In genomic region chr20:23755131-23755611, GRCh38 we compare ENCODE assay signal across 19 cellular contexts. TPM values are rescaled to one million over a fixed set of nuclear protein-coding genes. Genes with fewer than 3 reads are reported as not detected.
DNase-seq lines count a peak whose midpoint lies in the region; ATAC-seq and TF ChIP-seq lines count a peak whose summit lies in the region.
"Not testable (repeated sequence)": the region's sequence is repeated elsewhere in the genome, so short reads cannot be mapped to it uniquely, and the experiment has no call there.
"Had no signal": no experiment of that assay in that cellular context is flagged by ENCODE, and none has a peak within 500 bp of the region (broad histone marks: within the 10 kb centered on the region; RNA-seq: fewer than 3 reads in every experiment).

No MANE protein-coding gene starts in this region.

- H3K4ac ChIP-seq in mesenchymal stem cell (ENCODE audit: low read depth in 1 of 2, low read length in 2 of 2) = peak overlapping the region; percentile 49 to 71

- H2BK12ac ChIP-seq in mesenchymal stem cell (ENCODE audit: low read length in 2 of 2) = peak overlapping the region; percentile 95

- TF ChIP-seq CTCF in VCaP (conservative IDR thresholded peaks at IDR 0.05); endodermal cell (conservative IDR thresholded peaks at IDR 0.05): not testable (repeated sequence)

- H2BK120ac ChIP-seq in mesenchymal stem cell (ENCODE audit: low read depth, low read length) = peak overlapping the region; percentile 89

- not testable (repeated sequence) for H3K36me3 Mint-ChIP-seq in endodermal cell (ENCODE audit: low read depth)

- peak overlapping the region; percentile 51 for H2AFZ ChIP-seq in mesenchymal stem cell (ENCODE audit: low read depth, low read length)

- intact Hi-C loops in Right ventricle myocardium inferior (cut with DNase I) = not testable (repeated sequence)

- not testable (repeated sequence) for H3K9ac ChIP-seq in endodermal cell (ENCODE audit: extremely low read depth, low read length, poor library complexity, severe bottlenecking)
- peak overlapping the region; percentile 54 for H3K9ac ChIP-seq in mesenchymal stem cell (ENCODE audit: low read length)

- H4K8ac ChIP-seq in mesenchymal stem cell (ENCODE audit: low read length) = peak overlapping the region; percentile 84

- not testable (repeated sequence) for H3K9me3 Mint-ChIP-seq in endodermal cell

- H2AK5ac ChIP-seq in mesenchymal stem cell (ENCODE audit: low read length, severe bottlenecking) = peak overlapping the region; percentile 71

- H3K27ac ChIP-seq in VCaP = peak overlapping the region; percentile 92
- H3K27ac ChIP-seq in endodermal cell (ENCODE audit: low read depth, low read length) = not testable (repeated sequence)
- peak overlapping the region; percentile 30 for H3K27ac ChIP-seq in mesenchymal stem cell (ENCODE audit: low read length, poor library complexity, severe bottlenecking)
- H3K27ac ChIP-seq in skin epidermis = peak overlapping the region in 11 of 21 experiments; percentile 4 to 81 (median 36)

- 88% methylated on average over 3 of the region's 3 CpGs; no CpG with 5 or more reads in 1 of the 2 experiments for WGBS in endodermal cell (ENCODE audit: insufficient coverage in 1 of 2, insufficient read length in 1 of 2), 2 experiments
- WGBS in mesenchymal stem cell = 19% methylated on average over 3 of the region's 3 CpGs

- H3K27me3 Mint-ChIP-seq in endodermal cell (ENCODE audit: insufficient read depth) = peaks cover 60% of the 10 kb centered on the region

- peak overlapping the region; percentile 92 to 95 for H3K18ac ChIP-seq in mesenchymal stem cell (ENCODE audit: low read depth in 1 of 2, low read length in 2 of 2)

- peak overlapping the region; percentile 77 for H4K91ac ChIP-seq in mesenchymal stem cell (ENCODE audit: low read length)

- H3K4me1 ChIP-seq in endodermal cell (ENCODE audit: control insufficient read depth, insufficient read depth, low read length) = peaks cover 10% of the 10 kb centered on the region
- not testable (repeated sequence) for H3K4me1 ChIP-seq in mesenchymal stem cell (ENCODE audit: control insufficient read depth, insufficient read depth, low read depth, low read length)

- H3K27ac Mint-ChIP-seq in endodermal cell = peak overlapping the region; percentile 80

- DNase-seq in AG08395 (ENCODE audit: low spot score) = peak; percentile 29
- DNase-seq in GM04504 (ENCODE audit: low read depth) = peak; percentile 16
- peak; percentile 16 for DNase-seq in LHCN-M2 (ENCODE audit: low read depth)
- peak; percentile 68 for DNase-seq in endodermal cell
- not testable (repeated sequence) for DNase-seq in Right ventricle myocardium inferior (ENCODE audit: missing footprints)
- peak; percentile 75 for DNase-seq in mesenchymal stem cell

- H3K4me1 Mint-ChIP-seq in endodermal cell = peaks cover 71% of the 10 kb centered on the region

- not testable (repeated sequence) for H3K36me3 ChIP-seq in endodermal cell (ENCODE audit: control insufficient read depth, insufficient read depth, low read length); mesenchymal stem cell (ENCODE audit: control insufficient read depth in 1 of 2, insufficient read depth in 2 of 2, low read depth in 1 of 2, low read length in 2 of 2)

- H3K4me3 Mint-ChIP-seq in endodermal cell = peak overlapping the region; percentile 24

- not testable (repeated sequence) for H3K4me2 ChIP-seq in mesenchymal stem cell (ENCODE audit: low read length, poor library complexity, severe bottlenecking)

- peak; percentile 31 for ATAC-seq in Right ventricle myocardium inferior

- peak overlapping the region; percentile 40 for H3K4me3 ChIP-seq in endodermal cell (ENCODE audit: low read length)
- H3K4me3 ChIP-seq in mesenchymal stem cell (ENCODE audit: insufficient read depth in 1 of 2, low read depth in 1 of 2, low read length in 2 of 2); skin epidermis: not testable (repeated sequence)

- H3K27me3 ChIP-seq in endodermal cell (ENCODE audit: control insufficient read depth, insufficient read depth, low read length, poor library complexity, severe bottlenecking); mesenchymal stem cell (ENCODE audit: control insufficient read depth in 1 of 2, insufficient read depth in 1 of 2, low read length in 2 of 2): not testable (repeated sequence)

- peak overlapping the region; percentile 80 for H2BK15ac ChIP-seq in mesenchymal stem cell (ENCODE audit: low read depth, poor library complexity, severe bottlenecking)

- H2BK5ac ChIP-seq in mesenchymal stem cell (ENCODE audit: low read depth, low read length, poor library complexity, severe bottlenecking) = not testable (repeated sequence)

- not testable (repeated sequence) for H3K79me1 ChIP-seq in mesenchymal stem cell (replicated peaks; ENCODE audit: low read length, poor library complexity, severe bottlenecking)

- not testable (repeated sequence) for H3K23ac ChIP-seq in mesenchymal stem cell (ENCODE audit: low read length in 2 of 2)

- H3K14ac ChIP-seq in mesenchymal stem cell (ENCODE audit: low read length in 2 of 2) = peak overlapping the region in 1 of 2 experiments; percentile 78

- H3K9me3 ChIP-seq in endodermal cell (ENCODE audit: control insufficient read depth, low read length); mesenchymal stem cell (ENCODE audit: control insufficient read depth, low read length): not testable (repeated sequence)

RNA-seq across cellular contexts. Expression of gene CST1, which starts 4.4 kb away (rescaled TPM):
- total RNA-seq in LHCN-M2 (2014; rRNA removed) = not detected in 2 replicates
- polyA plus RNA-seq in LHCN-M2 (2012) = not detected
- 1,000 to 10,000 TPM in 1 of 2 donors, 100 to 1,000 TPM in 1; 123 to 1,051 TPM for total RNA-seq in endodermal cell
- 161 TPM for polyA plus RNA-seq in endodermal cell (2013, experiment 1 of 2)
- 92.8 TPM for polyA plus RNA-seq in endodermal cell (2013, experiment 2 of 2)
- total RNA-seq in Right ventricle myocardium inferior = not detected
- 0.29 TPM for polyA plus RNA-seq in mesenchymal stem cell (2013, experiment 1 of 2)
- polyA plus RNA-seq in mesenchymal stem cell (2013, experiment 2 of 2) = 0.34 TPM
- total RNA-seq: A673; activated T-helper 1 cell treated with anti-CD3 and anti-CD28 coated beads, Interleukin-12 subunit alpha, Interleukin-12 subunit beta, Interleukin-2, Interleukin-4 antibody, amounts not matched to agents 30 ng/mL and 10 ng/mL and 1 ng/mL, durations not matched to agents 14 hours and 24 hours and 36 hours; ascending aorta; cerebellum; esophagus mucosa; lower lobe of right lung; NCI-H460; stomach; T-helper 2 cell treated with Interferon-gamma antibody and Interleukin-4, amounts not matched to agents 100 ng/mL and 5 ng/mL, for 36 hours; transverse colon had no signal
- polyA plus RNA-seq: CD14-positive monocyte had no signal

Comparison
In these comparisons a context has a peak if more than half of its experiments do, and no peak if none do; other contexts are left out.
1. RNA of gene CST1, which starts 4.4 kb away (total RNA-seq): 123 to 1,051 TPM in endodermal cell; not detected in LHCN-M2 and not detected in Right ventricle myocardium inferior (single experiment); every median in the first group is over 100 times any median in the second.